Comparison of ENCODE assay signal across 21 cellular contexts in genomic region chr2:84918430-84918829, GRCh38. TPM values are rescaled to one million over a fixed set of nuclear protein-coding genes. Genes with fewer than 3 reads are reported as not detected.
DNase-seq lines count a peak whose midpoint lies in the region; ATAC-seq, FAIRE-seq and TF ChIP-seq lines count a peak whose summit lies in the region.
"Had no signal": no experiment of that assay in that cellular context is flagged by ENCODE, and none has a peak within 500 bp of the region (broad histone marks: within the 10 kb centered on the region; RNA-seq: fewer than 3 reads in every experiment).

No MANE protein-coding gene starts in this region.

- H3K9me3 ChIP-seq in aorta (ENCODE audit: control insufficient read depth, low read length), result no peaks in the 10 kb centered on the region

- no peak for ATAC-seq in activated T-cell treated with anti-CD3 and anti-CD28 coated beads, Interleukin-2, amount 50 U/mL, for 72 hours (replicated peaks in 1 of 2)
- ATAC-seq in activated T-cell treated with anti-CD3 and anti-CD28 coated beads, Interleukin-2, amount 50 U/mL, for 4 hours, result no peak
- ATAC-seq in stimulated activated effector memory CD8-positive, alpha-beta T cell treated with anti-CD3 and anti-CD28 coated beads, Interleukin-12 subunit alpha, Interleukin-12 subunit beta, amount 100 ng/mL, for 72 hours, result no peak
- no peak for ATAC-seq in aorta (ENCODE audit: low FRiP score)

- FAIRE-seq in D721Med (lab: Jason Lieb, UNC), result no peak
- FAIRE-seq: GM18507, small intestine had no signal

- no peak for TF ChIP-seq CTCF in HFFc6 (IDR thresholded peaks at IDR 0.05)
- TF ChIP-seq CTCF in chondrocyte (IDR thresholded peaks at IDR 0.05), result no peak
- TF ChIP-seq CTCF in D721Med (IDR thresholded peaks at IDR 0.05; ENCODE audit: insufficient read depth, missing control alignments), result no peak

- no peaks in the 10 kb centered on the region for H3K4me1 ChIP-seq in aorta (ENCODE audit: control insufficient read depth in 1 of 2, insufficient read depth in 2 of 2, low read length in 2 of 2)

- peak overlapping the region; percentile 64 for H3K27ac Mint-ChIP-seq in activated T-cell treated with anti-CD3 and anti-CD28 coated beads, Interleukin-2, amount 50 U/mL, for 72 hours
- peak overlapping the region; percentile 99 for H3K27ac Mint-ChIP-seq in HFFc6
- peak overlapping the region; percentile 42 for H3K27ac Mint-ChIP-seq in chondrocyte (ENCODE audit: unreplicated experiment)
- peak overlapping the region; percentile 10 for H3K27ac Mint-ChIP-seq in stimulated activated effector memory CD8-positive, alpha-beta T cell treated with anti-CD3 and anti-CD28 coated beads, Interleukin-12 subunit alpha, Interleukin-12 subunit beta, amount 100 ng/mL, for 72 hours

- intact Hi-C loops in aorta (cut with DNase I), result no loop called here

- peaks cover 52% of the 10 kb centered on the region for H3K4me1 Mint-ChIP-seq in activated T-cell treated with anti-CD3 and anti-CD28 coated beads, Interleukin-2, amount 50 U/mL, for 72 hours (ENCODE audit: low read depth)
- H3K4me1 Mint-ChIP-seq in activated T-cell treated with anti-CD3 and anti-CD28 coated beads, Interleukin-2, amount 50 U/mL, for 4 hours (ENCODE audit: low read depth), result peaks cover 34% of the 10 kb centered on the region
- H3K4me1 Mint-ChIP-seq in HFFc6 (ENCODE audit: low read depth) (peaks cover 31% of the 10 kb centered on the region), chondrocyte (ENCODE audit: low read depth) (peaks cover 16% of the 10 kb centered on the region)
- peaks cover 18% of the 10 kb centered on the region for H3K4me1 Mint-ChIP-seq in stimulated activated effector memory CD8-positive, alpha-beta T cell treated with anti-CD3 and anti-CD28 coated beads, Interleukin-12 subunit alpha, Interleukin-12 subunit beta, amount 100 ng/mL, for 72 hours

- peak overlapping the region; percentile 48 to 54 for H3K4me3 Mint-ChIP-seq in activated T-cell treated with anti-CD3 and anti-CD28 coated beads, Interleukin-2, amount 50 U/mL, for 72 hours
- no peak overlapping the region for H3K4me3 Mint-ChIP-seq in activated T-cell treated with anti-CD3 and anti-CD28 coated beads, Interleukin-2, amount 50 U/mL, for 4 hours
- no peak overlapping the region for H3K4me3 Mint-ChIP-seq in HFFc6
- H3K4me3 Mint-ChIP-seq in chondrocyte (ENCODE audit: unreplicated experiment), result no peak overlapping the region
- H3K4me3 Mint-ChIP-seq in stimulated activated effector memory CD8-positive, alpha-beta T cell treated with anti-CD3 and anti-CD28 coated beads, Interleukin-12 subunit alpha, Interleukin-12 subunit beta, amount 100 ng/mL, for 72 hours, result no peak overlapping the region
- H3K4me3 Mint-ChIP-seq: activated CD4-positive, alpha-beta T cell treated with anti-CD3 and anti-CD28 coated beads, Interleukin-2, amount 10 ng/mL, durations not matched to agents 7 days and 5 days had no signal

- DNase-seq in activated T-cell treated with anti-CD3 and anti-CD28 coated beads, Interleukin-2, amount 50 U/mL, for 72 hours, result no peak
- DNase-seq in activated T-cell treated with anti-CD3 and anti-CD28 coated beads, Interleukin-2, amount 50 U/mL, for 4 hours, result no peak
- no peak for DNase-seq in HFFc6
- DNase-seq in chondrocyte (ENCODE audit: low spot score), result no peak
- no peak for DNase-seq in stimulated activated effector memory CD8-positive, alpha-beta T cell treated with anti-CD3 and anti-CD28 coated beads, Interleukin-12 subunit alpha, Interleukin-12 subunit beta, amount 100 ng/mL, for 72 hours (ENCODE audit: low spot score in 2 of 2)
- no peak for DNase-seq in aorta
- no peak for DNase-seq in D721Med (ENCODE audit: insufficient read length, low spot score)
- no peak for DNase-seq in NCI-H2171 (lab: John Stamatoyannopoulos, UW)
- DNase-seq: activated CD4-positive, alpha-beta T cell treated with anti-CD3 and anti-CD28 coated beads, Interleukin-2, amount 10 ng/mL, durations not matched to agents 7 days and 5 days; activated gamma-delta T cell treated with Interleukin-2 at 50 U/mL for 16 hours; DMS53; effector CD4-positive, alpha-beta T cell; hypothalamus; KG1; NCI-H1092; NK-92 treated with Interleukin-12 subunit alpha and Interleukin-12 subunit beta, amount 100 ng/mL, for 24 hours; SIG-M5; small intestine; stimulated activated naive B cell treated with anti-CD40 and anti-IgM and Interleukin-4, amounts not matched to agents 10 μg/mL and 1 μg/mL and 100 μg/mL, for 72 hours had no signal

- peaks cover 0 to 2% of the 10 kb centered on the region in 2 donors for H3K9me3 Mint-ChIP-seq in activated T-cell treated with anti-CD3 and anti-CD28 coated beads, Interleukin-2, amount 50 U/mL, for 72 hours
- no peaks in the 10 kb centered on the region for H3K9me3 Mint-ChIP-seq in activated T-cell treated with anti-CD3 and anti-CD28 coated beads, Interleukin-2, amount 50 U/mL, for 4 hours
- no peaks in the 10 kb centered on the region for H3K9me3 Mint-ChIP-seq in HFFc6
- H3K9me3 Mint-ChIP-seq in chondrocyte (ENCODE audit: low read depth), result no peaks in the 10 kb centered on the region
- H3K9me3 Mint-ChIP-seq in stimulated activated effector memory CD8-positive, alpha-beta T cell treated with anti-CD3 and anti-CD28 coated beads, Interleukin-12 subunit alpha, Interleukin-12 subunit beta, amount 100 ng/mL, for 72 hours, result no peaks in the 10 kb centered on the region
- H3K9me3 Mint-ChIP-seq: activated CD4-positive, alpha-beta T cell treated with anti-CD3 and anti-CD28 coated beads, Interleukin-2, amount 10 ng/mL, durations not matched to agents 7 days and 5 days; stimulated activated naive B cell treated with anti-CD40 and anti-IgM and Interleukin-4, amounts not matched to agents 10 μg/mL and 1 μg/mL and 100 μg/mL, for 72 hours had no signal

- no peaks in the 10 kb centered on the region for H3K36me3 ChIP-seq in aorta (ENCODE audit: control insufficient read depth in 1 of 2, insufficient read depth in 2 of 2, low read length in 1 of 2)

- H3K27ac ChIP-seq in aorta (ENCODE audit: low read depth in 1 of 2, low read length in 2 of 2), result no peak overlapping the region
- H3K27ac ChIP-seq: HL-60 had no signal

- H3K27me3 ChIP-seq in aorta (ENCODE audit: control insufficient read depth in 1 of 2, insufficient read depth in 2 of 2, low read length in 1 of 2), result no peaks in the 10 kb centered on the region

- WGBS in aorta, 2 donors, result 87 to 88% methylated on average over 2 of the region's 2 CpGs

- no peaks in the 10 kb centered on the region for H3K27me3 Mint-ChIP-seq in activated T-cell treated with anti-CD3 and anti-CD28 coated beads, Interleukin-2, amount 50 U/mL, for 72 hours (ENCODE audit: low read depth)
- H3K27me3 Mint-ChIP-seq in activated T-cell treated with anti-CD3 and anti-CD28 coated beads, Interleukin-2, amount 50 U/mL, for 4 hours (ENCODE audit: low read depth), result no peaks in the 10 kb centered on the region
- no peaks in the 10 kb centered on the region for H3K27me3 Mint-ChIP-seq in HFFc6 (ENCODE audit: insufficient read depth)
- H3K27me3 Mint-ChIP-seq in chondrocyte (ENCODE audit: low read depth), result no peaks in the 10 kb centered on the region
- H3K27me3 Mint-ChIP-seq: activated CD4-positive, alpha-beta T cell treated with anti-CD3 and anti-CD28 coated beads, Interleukin-2, amount 10 ng/mL, durations not matched to agents 7 days and 5 days; stimulated activated naive B cell treated with anti-CD40 and anti-IgM and Interleukin-4, amounts not matched to agents 10 μg/mL and 1 μg/mL and 100 μg/mL, for 72 hours had no signal

- H3K4me3 ChIP-seq in aorta (ENCODE audit: low read length in 2 of 2), result no peak overlapping the region

- H3K36me3 Mint-ChIP-seq in activated T-cell treated with anti-CD3 and anti-CD28 coated beads, Interleukin-2, amount 50 U/mL, for 72 hours (ENCODE audit: insufficient read depth in 2 of 2), result peaks cover 0 to 2% of the 10 kb centered on the region in 2 donors
- H3K36me3 Mint-ChIP-seq in activated T-cell treated with anti-CD3 and anti-CD28 coated beads, Interleukin-2, amount 50 U/mL, for 4 hours (ENCODE audit: insufficient read depth), result no peaks in the 10 kb centered on the region
- H3K36me3 Mint-ChIP-seq in HFFc6 (ENCODE audit: low read depth), result peaks cover 3% of the 10 kb centered on the region; the same call in 1 of the 2 replicates
- H3K36me3 Mint-ChIP-seq in chondrocyte (ENCODE audit: low read depth), result no peaks in the 10 kb centered on the region
- no peaks in the 10 kb centered on the region for H3K36me3 Mint-ChIP-seq in stimulated activated effector memory CD8-positive, alpha-beta T cell treated with anti-CD3 and anti-CD28 coated beads, Interleukin-12 subunit alpha, Interleukin-12 subunit beta, amount 100 ng/mL, for 72 hours
- H3K36me3 Mint-ChIP-seq: stimulated activated naive B cell treated with anti-CD40 and anti-IgM and Interleukin-4, amounts not matched to agents 10 μg/mL and 1 μg/mL and 100 μg/mL, for 72 hours had no signal

RNA-seq across cellular contexts. Expression of gene TMSB10, which starts 13.0 kb away (rescaled TPM):
- total RNA-seq in activated T-cell treated with anti-CD3 and anti-CD28 coated beads, Interleukin-2, amount 50 U/mL, for 72 hours, result 1,000 to 10,000 TPM in 1 of 2 donors, 100 to 1,000 TPM in 1; 884 to 1,078 TPM
- total RNA-seq in activated T-cell treated with anti-CD3 and anti-CD28 coated beads, Interleukin-2, amount 50 U/mL, for 4 hours, result 1,000 to 10,000 TPM; 1,023 to 1,175 (median 1,139) TPM
- total RNA-seq in HFFc6 (2021; fragmentation: NEBNext Ultra II Directional; extraction: Animal tissue kit (Norgen Biotek cat#: 25700)), result 1,000 to 10,000 TPM; 3,909 to 6,151 (median 5,325) TPM
- total RNA-seq in chondrocyte, result 1,771 to 2,562 TPM (median 2,521 TPM) in 3 replicates
- total RNA-seq in aorta, result 1,000 to 10,000 TPM in 1 of 2 donors, 100 to 1,000 TPM in 1; 876 to 1,016 TPM
- polyA plus RNA-seq in aorta, result 1,000 to 10,000 TPM; 1,527 to 2,217 TPM

RNA-seq across cellular contexts. Expression of gene TRABD2A, which starts 37.5 kb away (rescaled TPM):
- total RNA-seq in activated T-cell treated with anti-CD3 and anti-CD28 coated beads, Interleukin-2, amount 50 U/mL, for 72 hours, result 10 to 100 TPM; 35.1 to 39.4 TPM
- 10 to 100 TPM; 21.2 to 29.4 (median 22.2) TPM for total RNA-seq in activated T-cell treated with anti-CD3 and anti-CD28 coated beads, Interleukin-2, amount 50 U/mL, for 4 hours
- 10 to 100 TPM; 13.5 to 46.2 (median 41.9) TPM for total RNA-seq in HFFc6 (2021; fragmentation: NEBNext Ultra II Directional; extraction: Animal tissue kit (Norgen Biotek cat#: 25700))
- total RNA-seq in chondrocyte, result 0.37 to 1.2 TPM (median 0.82 TPM) in 3 replicates
- 1 to 10 TPM; 1.1 to 2.2 TPM for total RNA-seq in aorta
- polyA plus RNA-seq in aorta, result 1 to 10 TPM in 1 of 2 donors, under 1 TPM in 1; 0.23 to 1.4 TPM

RNA-seq across cellular contexts. Expression of gene KCMF1, which starts 52.5 kb away (rescaled TPM):
- 100 to 1,000 TPM; 115 to 139 TPM for total RNA-seq in activated T-cell treated with anti-CD3 and anti-CD28 coated beads, Interleukin-2, amount 50 U/mL, for 72 hours
- total RNA-seq in activated T-cell treated with anti-CD3 and anti-CD28 coated beads, Interleukin-2, amount 50 U/mL, for 4 hours, result 100 to 1,000 TPM; 131 to 153 (median 137) TPM
- total RNA-seq in HFFc6 (2021; fragmentation: NEBNext Ultra II Directional; extraction: Animal tissue kit (Norgen Biotek cat#: 25700)), result 100 to 1,000 TPM in 4 of 6 experiments, 10 to 100 TPM in 2; 95.7 to 105 (median 101) TPM
- 76.0 to 101 TPM (median 95.8 TPM) in 3 replicates for total RNA-seq in chondrocyte
- 10 to 100 TPM; 59.1 to 66.7 TPM for total RNA-seq in aorta
- polyA plus RNA-seq in aorta, result 10 to 100 TPM; 37.2 to 42.2 TPM

Comparison
In these comparisons a context has a peak if more than half of its experiments do, and no peak if none do; other contexts are left out.
1. H3K4me3 Mint-ChIP-seq: peak in activated T-cell treated with anti-CD3 and anti-CD28 coated beads, Interleukin-2, amount 50 U/mL, for 72 hours (2 of 2); none in activated T-cell treated with anti-CD3 and anti-CD28 coated beads, Interleukin-2, amount 50 U/mL, for 4 hours (single experiment), HFFc6 (single experiment), chondrocyte (single experiment) and stimulated activated effector memory CD8-positive, alpha-beta T cell treated with anti-CD3 and anti-CD28 coated beads, Interleukin-12 subunit alpha, Interleukin-12 subunit beta, amount 100 ng/mL, for 72 hours (single experiment).
2. H3K27ac Mint-ChIP-seq: peak in every context shown above with its lines; median percentile 99 in HFFc6; 64 in activated T-cell treated with anti-CD3 and anti-CD28 coated beads, Interleukin-2, amount 50 U/mL, for 72 hours; 42 in chondrocyte; 10 in stimulated activated effector memory CD8-positive, alpha-beta T cell treated with anti-CD3 and anti-CD28 coated beads, Interleukin-12 subunit alpha, Interleukin-12 subunit beta, amount 100 ng/mL, for 72 hours.